Comparison of ENCODE assay signal across 19 cellular contexts in genomic region chr9:116765009-116765408, GRCh38.
A peak's percentile ranks its signal among the peaks of the same experiment; 100 is the strongest.
DNase-seq lines count a peak whose midpoint lies in the region; FAIRE-seq and TF ChIP-seq lines count a peak whose summit lies in the region.
"Had no signal": no experiment of that assay in that cellular context is flagged by ENCODE, and none has a peak within 500 bp of the region (broad histone marks: within the 10 kb centered on the region; RNA-seq: fewer than 3 reads in every experiment).

No MANE protein-coding gene starts in this region.

- peaks cover 12% of the 10 kb centered on the region for H3K4me1 Mint-ChIP-seq in endodermal cell
- H3K4me1 Mint-ChIP-seq: CD14-positive monocyte; CD4-positive, alpha-beta memory T cell had no signal

- H3K4me1 ChIP-seq in DOHH2 (ENCODE audit: control insufficient read depth, low read length): peaks cover 64% of the 10 kb centered on the region
- peaks cover 19% of the 10 kb centered on the region for H3K4me1 ChIP-seq in endodermal cell (ENCODE audit: control insufficient read depth, insufficient read depth, low read length)
- H3K4me1 ChIP-seq: HAP-1 had no signal

- H3K9ac ChIP-seq in endodermal cell (ENCODE audit: extremely low read depth, low read length, poor library complexity, severe bottlenecking): no peak overlapping the region
- H3K9ac ChIP-seq: BLaER1, GM23248 had no signal

- no peak for FAIRE-seq in frontal cortex (lab: Jason Lieb, UNC)
- FAIRE-seq: GM12878, GM19239 had no signal

- in situ Hi-C loops in GM13976 (cut with MboI; ENCODE audit: low sequenced_read_pairs, unreplicated experiment): no loop called here

- H3K4me2 ChIP-seq in DOHH2 (ENCODE audit: low read length): peak overlapping the region; percentile 66; the same call in 1 of the 2 replicates
- H3K4me2 ChIP-seq: BLaER1 had no signal

- 43 to 73% methylated on average over 4 to 5 of the region's 5 CpGs for WGBS in endodermal cell (ENCODE audit: insufficient coverage in 1 of 2, insufficient read length in 1 of 2), 2 experiments

- H3F3A ChIP-seq in DOHH2 (ENCODE audit: control insufficient read depth, insufficient read depth): no peaks in the 10 kb centered on the region

- H3K27ac ChIP-seq in DOHH2 (ENCODE audit: low read depth, low read length) (no peak overlapping the region), endodermal cell (ENCODE audit: low read depth, low read length) (no peak overlapping the region)
- H3K27ac ChIP-seq: BLaER1, GM23248, HL-60 had no signal

- DNase-seq in NCI-H128 (lab: John Stamatoyannopoulos, UW; ENCODE audit: unreplicated experiment): peak; percentile 6
- DNase-seq in NCI-H69 (lab: John Stamatoyannopoulos, UW): peak; percentile 48
- peak; percentile 50 for DNase-seq in endodermal cell
- DNase-seq in GM13976 (ENCODE audit: low spot score): no peak
- DNase-seq in frontal cortex (ENCODE audit: low spot score in 2 of 2): no peak
- no peak for DNase-seq in T-helper 2 cell
- DNase-seq in inferior parietal cortex (ENCODE audit: extremely low spot score): no peak
- DNase-seq: 8988T; CD4-positive, alpha-beta memory T cell; DMS153; DMS79; GM23248 had no signal

- H3K27ac Mint-ChIP-seq in endodermal cell: no peak overlapping the region
- H3K27ac Mint-ChIP-seq: CD14-positive monocyte; CD4-positive, alpha-beta memory T cell had no signal

- H3K27me3 ChIP-seq in DOHH2 (ENCODE audit: control insufficient read depth, low read length): no peaks in the 10 kb centered on the region
- peaks cover 64% of the 10 kb centered on the region for H3K27me3 ChIP-seq in endodermal cell (ENCODE audit: control insufficient read depth, insufficient read depth, low read length, poor library complexity, severe bottlenecking)
- H3K27me3 ChIP-seq: BLaER1 had no signal

- no peaks in the 10 kb centered on the region for H3K9me2 ChIP-seq in DOHH2 (replicated peaks; ENCODE audit: control insufficient read depth, low read length)

- no peaks in the 10 kb centered on the region for H3K9me3 Mint-ChIP-seq in endodermal cell
- H3K9me3 Mint-ChIP-seq: CD4-positive, alpha-beta memory T cell had no signal

- H3K9me3 ChIP-seq in DOHH2 (ENCODE audit: control insufficient read depth, insufficient read depth, low read length) (no peaks in the 10 kb centered on the region), endodermal cell (ENCODE audit: control insufficient read depth, low read length) (no peaks in the 10 kb centered on the region)
- H3K9me3 ChIP-seq: BLaER1, HAP-1 had no signal

- H3K79me2 ChIP-seq in DOHH2 (ENCODE audit: control insufficient read depth, low read length): no peaks in the 10 kb centered on the region

- no peaks in the 10 kb centered on the region for H3K36me3 Mint-ChIP-seq in endodermal cell (ENCODE audit: low read depth)
- H3K36me3 Mint-ChIP-seq: CD14-positive monocyte; CD4-positive, alpha-beta memory T cell had no signal

- H3K36me3 ChIP-seq in DOHH2 (ENCODE audit: control insufficient read depth, low read length): no peaks in the 10 kb centered on the region
- H3K36me3 ChIP-seq in endodermal cell (ENCODE audit: control insufficient read depth, insufficient read depth, low read length): no peaks in the 10 kb centered on the region
- H3K36me3 ChIP-seq: BLaER1, HAP-1 had no signal

- peaks cover 43% of the 10 kb centered on the region for H3K27me3 Mint-ChIP-seq in endodermal cell (ENCODE audit: insufficient read depth)

- H3K4me3 Mint-ChIP-seq in endodermal cell: no peak overlapping the region
- H3K4me3 Mint-ChIP-seq: CD14-positive monocyte; CD4-positive, alpha-beta memory T cell had no signal

- TF ChIP-seq CTCF in DOHH2 (IDR thresholded peaks at IDR 0.05; ENCODE audit: low read depth, low read length, poor library complexity, severe bottlenecking) (no peak), endodermal cell (conservative IDR thresholded peaks at IDR 0.05) (no peak), GM13976 (IDR thresholded peaks at IDR 0.05; ENCODE audit: borderline replicate concordance, control extremely low read depth, extremely low read depth, insufficient read depth, missing control alignments) (no peak)

- H3K4me3 ChIP-seq in DOHH2 (ENCODE audit: low read length) (no peak overlapping the region), endodermal cell (ENCODE audit: low read length) (no peak overlapping the region)
- H3K4me3 ChIP-seq: BLaER1, GM12878, GM23248, HAP-1 had no signal

- H4K20me1 ChIP-seq in DOHH2 (ENCODE audit: control insufficient read depth, insufficient read depth, low read depth, low read length): no peaks in the 10 kb centered on the region
- H4K20me1 ChIP-seq: BLaER1 had no signal

Comparison
In these comparisons a context has a peak if more than half of its experiments do, and no peak if none do; other contexts are left out.
1. DNase-seq: peak in NCI-H128 (single experiment), NCI-H69 (single experiment) and endodermal cell (single experiment); none in GM13976 (single experiment), frontal cortex (0 of 2), T-helper 2 cell (0 of 5) and inferior parietal cortex (single experiment).